ENCODE assay signal across 26 cellular contexts in genomic region chr2:32456808-32457207, GRCh38.
"Had no signal": no experiment of that assay in that cellular context is flagged by ENCODE, and none has a peak within 500 bp of the region (broad histone marks: within the 10 kb centered on the region; RNA-seq: fewer than 3 reads in every experiment).

No MANE protein-coding gene starts in this region.

- H3K27me3 Mint-ChIP-seq: dendritic cell treated with granulocyte-macrophage colony-stimulating factor and Interleukin-4, amounts not matched to agents 40 ng/mL and 50 ng/mL, for 4 days; effector memory CD8-positive, alpha-beta T cell had no signal

- H3K27ac Mint-ChIP-seq: dendritic cell treated with granulocyte-macrophage colony-stimulating factor and Interleukin-4, amounts not matched to agents 40 ng/mL and 50 ng/mL, for 4 days; endodermal cell; mesothelial cell of epicardium had no signal

- H3K4me1 ChIP-seq: colonic mucosa, esophagus squamous epithelium, gastrocnemius medialis, heart right ventricle, left lung, lower lobe of right lung had no signal

- ATAC-seq: effector memory CD8-positive, alpha-beta T cell; esophagus mucosa; gastrocnemius medialis; heart right ventricle; left cardiac atrium; left lung; left ventricle myocardium superior; lower lobe of right lung; mucosa of descending colon had no signal

- H3K9me3 Mint-ChIP-seq: dendritic cell treated with granulocyte-macrophage colony-stimulating factor and Interleukin-4, amounts not matched to agents 40 ng/mL and 50 ng/mL, for 4 days; effector memory CD8-positive, alpha-beta T cell; endodermal cell had no signal

- H3K4me3 Mint-ChIP-seq: dendritic cell treated with granulocyte-macrophage colony-stimulating factor and Interleukin-4, amounts not matched to agents 40 ng/mL and 50 ng/mL, for 4 days; effector memory CD8-positive, alpha-beta T cell; endodermal cell; mesothelial cell of epicardium had no signal

- H3K36me3 ChIP-seq: colonic mucosa had no signal

- H3K27me3 ChIP-seq: colonic mucosa, esophagus squamous epithelium, gastrocnemius medialis, heart right ventricle, left lung had no signal

- H3K9me3 ChIP-seq: colonic mucosa, esophagus squamous epithelium, gastrocnemius medialis, heart right ventricle, left lung, lower lobe of right lung, mucosa of descending colon had no signal

- FAIRE-seq: endometrium, keratinocyte had no signal

- DNase-seq: colonic mucosa; cortex of kidney; effector CD8-positive, alpha-beta T cell; effector memory CD8-positive, alpha-beta T cell; endodermal cell; erythroblast; esophagus squamous epithelium; foreskin fibroblast; foreskin melanocyte; gastrocnemius medialis; glutamatergic neuron; head of caudate nucleus; heart right ventricle; hippocampal formation; left cardiac atrium; left lung; left ventricle myocardium superior; lower lobe of right lung; mesenchymal stem cell; mucosa of descending colon had no signal

- H3K27ac ChIP-seq: colonic mucosa, epithelial cell of prostate, esophagus squamous epithelium, gastrocnemius medialis, heart right ventricle, left lung, lower lobe of right lung had no signal

- H3K4me1 Mint-ChIP-seq: mesothelial cell of epicardium had no signal

- H3K4me3 ChIP-seq: colonic mucosa, esophagus squamous epithelium, gastrocnemius medialis, heart right ventricle, left lung, lower lobe of right lung, mucosa of descending colon had no signal
